1 cellular context compared by ENCODE assay signal in genomic region chr5:124764992-124765611, GRCh38.
TF ChIP-seq lines count a peak whose summit lies in the region.

No MANE protein-coding gene starts in this region.

TF ChIP-seq in HepG2, 621 proteins besides CTCF, POLR2A, EP300 and RAD21 (continued from another document and continues in another):
- peak; percentile 37; the same call in 1 of the 2 replicates for TF ChIP-seq CREM (IDR thresholded peaks at IDR 0.05)
- TF ChIP-seq CREM (CRISPR knock-in tag; IDR thresholded peaks at IDR 0.05): no peak
- TF ChIP-seq MEF2D (CRISPR knock-in tag; IDR thresholded peaks at IDR 0.05): peak; percentile 99
- peak; percentile 55; the same call in 1 of the 2 replicates for TF ChIP-seq HDAC2 (CRISPR knock-in tag; IDR thresholded peaks at IDR 0.05)
- no peak for TF ChIP-seq ZNF678 (CRISPR knock-in tag; IDR thresholded peaks at IDR 0.05)
- no peak for TF ChIP-seq TARDBP (CRISPR knock-in tag; IDR thresholded peaks at IDR 0.05)
- no peak for TF ChIP-seq ZSCAN29 (CRISPR knock-in tag; conservative IDR thresholded peaks at IDR 0.05)
- no peak for TF ChIP-seq ZNF280B (CRISPR knock-in tag; IDR thresholded peaks at IDR 0.05; ENCODE audit: borderline replicate concordance)
- peak; percentile 43; the same call in 1 of the 2 replicates for TF ChIP-seq FOXK1 (CRISPR knock-in tag; IDR thresholded peaks at IDR 0.05; ENCODE audit: borderline replicate concordance, low read depth)
- no peak for TF ChIP-seq ZUFSP (CRISPR knock-in tag; IDR thresholded peaks at IDR 0.05; ENCODE audit: borderline replicate concordance)
- TF ChIP-seq ONECUT2 (CRISPR knock-in tag; IDR thresholded peaks at IDR 0.05): no peak
- TF ChIP-seq FOXJ3 (CRISPR knock-in tag; IDR thresholded peaks at IDR 0.05; ENCODE audit: borderline replicate concordance): peak; percentile 54; the same call in 1 of the 2 replicates
- no peak for TF ChIP-seq ZNF720 (CRISPR knock-in tag; IDR thresholded peaks at IDR 0.05)
- no peak for TF ChIP-seq TBL1XR1 (IDR thresholded peaks at IDR 0.05; ENCODE audit: borderline replicate concordance, low read length, partially characterized antibody)
- no peak for TF ChIP-seq CBX5 (CRISPR knock-in tag; IDR thresholded peaks at IDR 0.05; ENCODE audit: borderline replicate concordance)
- TF ChIP-seq TOPORS (CRISPR knock-in tag; IDR thresholded peaks at IDR 0.05): no peak
- no peak for TF ChIP-seq ZNF83 (CRISPR knock-in tag; IDR thresholded peaks at IDR 0.05; ENCODE audit: borderline replicate concordance)
- TF ChIP-seq ARNTL (CRISPR knock-in tag; IDR thresholded peaks at IDR 0.05): no peak
- TF ChIP-seq EEA1 (CRISPR knock-in tag; IDR thresholded peaks at IDR 0.05; ENCODE audit: borderline replicate concordance): no peak
- no peak for TF ChIP-seq CHD2 (IDR thresholded peaks at IDR 0.05; ENCODE audit: low read depth, low read length)
- TF ChIP-seq SPEN (CRISPR knock-in tag; IDR thresholded peaks at IDR 0.05; ENCODE audit: low read depth): no peak
- peak; percentile 65 for TF ChIP-seq ELF3 (CRISPR knock-in tag; IDR thresholded peaks at IDR 0.05)
- TF ChIP-seq ETV5 (CRISPR knock-in tag; IDR thresholded peaks at IDR 0.05; ENCODE audit: borderline replicate concordance): no peak
- TF ChIP-seq ZNF567 (CRISPR knock-in tag; IDR thresholded peaks at IDR 0.05; ENCODE audit: borderline replicate concordance): no peak
- peak; percentile 43; the same call in 1 of the 2 replicates for TF ChIP-seq SIX1 (CRISPR knock-in tag; IDR thresholded peaks at IDR 0.05; ENCODE audit: borderline replicate concordance)
- TF ChIP-seq ZNF749 (CRISPR knock-in tag; IDR thresholded peaks at IDR 0.05; ENCODE audit: borderline replicate concordance): no peak
- TF ChIP-seq ZNF430 (CRISPR knock-in tag; IDR thresholded peaks at IDR 0.05): no peak
- no peak for TF ChIP-seq POLR2AphosphoS2 (IDR thresholded peaks at IDR 0.05; ENCODE audit: low read depth, low read length)
- TF ChIP-seq ZFP1 (CRISPR knock-in tag; IDR thresholded peaks at IDR 0.05): no peak
- TF ChIP-seq YEATS4 (CRISPR knock-in tag; IDR thresholded peaks at IDR 0.05; ENCODE audit: borderline replicate concordance): no peak
- peak; percentile 99 for TF ChIP-seq THRA (CRISPR knock-in tag; IDR thresholded peaks at IDR 0.05; ENCODE audit: borderline replicate concordance)
- TF ChIP-seq ZFP62 (CRISPR knock-in tag; IDR thresholded peaks at IDR 0.05): no peak
- no peak for TF ChIP-seq HDAC6 (IDR thresholded peaks at IDR 0.05; ENCODE audit: low read depth, low read length)
- TF ChIP-seq ZNF333 (CRISPR knock-in tag; IDR thresholded peaks at IDR 0.05; ENCODE audit: borderline replicate concordance): no peak
- no peak for TF ChIP-seq TFDP1 (CRISPR knock-in tag; IDR thresholded peaks at IDR 0.05; ENCODE audit: borderline replicate concordance)
- no peak for TF ChIP-seq NCOA1 (CRISPR knock-in tag; IDR thresholded peaks at IDR 0.05)
- TF ChIP-seq PPARG (CRISPR knock-in tag; conservative IDR thresholded peaks at IDR 0.05): no peak
- TF ChIP-seq MIXL1 (CRISPR knock-in tag; IDR thresholded peaks at IDR 0.05): peak; percentile 75
- peak; percentile 71 for TF ChIP-seq ARID3A (IDR thresholded peaks at IDR 0.05; ENCODE audit: low read depth, low read length)
- TF ChIP-seq ZNF782 (CRISPR knock-in tag; IDR thresholded peaks at IDR 0.05; ENCODE audit: borderline replicate concordance): no peak
- TF ChIP-seq ZNF549 (CRISPR knock-in tag; IDR thresholded peaks at IDR 0.05): no peak
- peak; percentile 38; the same call in 1 of the 2 replicates for TF ChIP-seq ZNF652 (CRISPR knock-in tag; IDR thresholded peaks at IDR 0.05; ENCODE audit: borderline replicate concordance, low read depth)
- TF ChIP-seq THAP9 (CRISPR knock-in tag; IDR thresholded peaks at IDR 0.05; ENCODE audit: borderline replicate concordance): no peak
- TF ChIP-seq TCF12 (IDR thresholded peaks at IDR 0.05): no peak
- TF ChIP-seq TCF12 (CRISPR knock-in tag; IDR thresholded peaks at IDR 0.05): no peak
- peak; percentile 67; the same call in 1 of the 2 replicates for TF ChIP-seq ZNF609 (CRISPR knock-in tag; IDR thresholded peaks at IDR 0.05; ENCODE audit: borderline replicate concordance)
- TF ChIP-seq ZBTB25 (CRISPR knock-in tag; IDR thresholded peaks at IDR 0.05): no peak; the same call in 1 of the 2 replicates
- no peak for TF ChIP-seq ZNF44 (CRISPR knock-in tag; IDR thresholded peaks at IDR 0.05)
- TF ChIP-seq NCOR1 (IDR thresholded peaks at IDR 0.05; ENCODE audit: borderline replicate concordance, low read length): no peak
- TF ChIP-seq ZSCAN25 (CRISPR knock-in tag; IDR thresholded peaks at IDR 0.05): no peak
- no peak for TF ChIP-seq YEATS2 (CRISPR knock-in tag; IDR thresholded peaks at IDR 0.05; ENCODE audit: borderline replicate concordance)
- no peak for TF ChIP-seq SETDB1 (CRISPR knock-in tag; IDR thresholded peaks at IDR 0.05; ENCODE audit: borderline replicate concordance)
- TF ChIP-seq FOXA1 (IDR thresholded peaks at IDR 0.05): no peak
- TF ChIP-seq FOXA1 (CRISPR knock-in tag; IDR thresholded peaks at IDR 0.05): peak; percentile 66
- peak; percentile 21; the same call in 1 of the 2 replicates for TF ChIP-seq THAP11 (CRISPR knock-in tag; IDR thresholded peaks at IDR 0.05)
- no peak for TF ChIP-seq ZNF674 (CRISPR knock-in tag; IDR thresholded peaks at IDR 0.05; ENCODE audit: low read depth)
- TF ChIP-seq HDAC1 (CRISPR knock-in tag; IDR thresholded peaks at IDR 0.05): no peak
